8 cellular contexts compared by ENCODE assay signal in the genomic region with DNA sequence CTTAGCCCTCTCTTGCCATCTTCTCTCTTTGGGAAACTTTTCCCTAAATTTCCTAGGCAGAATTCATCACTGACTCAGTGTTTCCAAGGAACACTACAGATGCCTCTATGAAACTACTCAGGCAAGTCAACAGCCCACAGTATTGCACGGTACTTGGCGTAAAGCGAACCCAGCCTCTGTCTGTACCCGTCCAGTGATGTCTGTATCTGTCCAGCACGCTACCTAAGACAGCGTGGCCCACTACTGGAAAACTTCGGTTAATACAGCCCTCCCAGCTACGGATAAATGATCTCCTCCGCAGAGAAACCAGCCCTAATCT. TPM values are rescaled to one million over a fixed set of nuclear protein-coding genes. Genes with fewer than 3 reads are reported as not detected.
DNase-seq lines count a peak whose midpoint lies in the region; ATAC-seq and TF ChIP-seq lines count a peak whose summit lies in the region.

No MANE protein-coding gene starts in this region.

- H3K27ac ChIP-seq in PC-9 (peak overlapping the region; percentile 48), endodermal cell (ENCODE audit: low read depth, low read length) (no peak overlapping the region)

- H3K4me3 ChIP-seq in PC-9, result peak overlapping the region; percentile 72
- H3K4me3 ChIP-seq in endodermal cell (ENCODE audit: low read length), result peak overlapping the region; percentile 94

- WGBS in endodermal cell (ENCODE audit: insufficient coverage in 1 of 2, insufficient read length in 1 of 2), 2 experiments, result 1 to 9% methylated on average over 7 to 9 of the region's 9 CpGs

- peaks cover 5% of the 10 kb centered on the region for H3K4me1 Mint-ChIP-seq in endodermal cell
- peaks cover 18 to 34% (median 25%) of the 10 kb centered on the region in 4 donors for H3K4me1 Mint-ChIP-seq in naive thymus-derived CD8-positive, alpha-beta T cell

- peaks cover 5% of the 10 kb centered on the region for H3K36me3 Mint-ChIP-seq in endodermal cell (ENCODE audit: low read depth)
- H3K36me3 Mint-ChIP-seq in naive thymus-derived CD8-positive, alpha-beta T cell, result peaks cover 0 to 15% (median 11%) of the 10 kb centered on the region in 3 donors

- POLR2A ChIA-PET in PC-9 (lab: Charles Lee; ENCODE audit: unreplicated experiment), result interaction anchor here (1.0 kb wide), 1 partner anchor 266 kb away, joined by 3 read pairs; a partner anchor contains a TSS
- POLR2A ChIA-PET in naive thymus-derived CD8-positive, alpha-beta T cell (lab: Charles Lee), result interaction anchor here (0.5 to 2.5 kb wide), 11 partner anchors 12 to 1625 kb away, joined by 3 to 53 read pairs (median 5); a partner anchor contains a TSS

- peak overlapping the region; percentile 88 for H3K9ac ChIP-seq in endodermal cell (ENCODE audit: extremely low read depth, low read length, poor library complexity, severe bottlenecking)

- no peaks in the 10 kb centered on the region for H3K9me3 Mint-ChIP-seq in endodermal cell
- no peaks in the 10 kb centered on the region for H3K9me3 Mint-ChIP-seq in naive thymus-derived CD8-positive, alpha-beta T cell

- peak overlapping the region; percentile 99 for H3K4me3 Mint-ChIP-seq in endodermal cell
- peak overlapping the region; percentile 91 to 98 (median 97) for H3K4me3 Mint-ChIP-seq in naive thymus-derived CD8-positive, alpha-beta T cell

- H3K9me3 ChIP-seq in PC-9 (ENCODE audit: insufficient read depth, low read depth), result no peaks in the 10 kb centered on the region
- no peaks in the 10 kb centered on the region for H3K9me3 ChIP-seq in endodermal cell (ENCODE audit: control insufficient read depth, low read length)

- H3K27ac Mint-ChIP-seq in endodermal cell, result peak overlapping the region; percentile 96
- peak overlapping the region; percentile 88 to 98 (median 95) for H3K27ac Mint-ChIP-seq in naive thymus-derived CD8-positive, alpha-beta T cell

- H3K27me3 ChIP-seq in PC-9 (ENCODE audit: insufficient read depth, low read depth) (no peaks in the 10 kb centered on the region), endodermal cell (ENCODE audit: control insufficient read depth, insufficient read depth, low read length, poor library complexity, severe bottlenecking) (peaks cover 27% of the 10 kb centered on the region)

- peak; percentile 21 for ATAC-seq in HG02588 (IDR thresholded peaks at IDR 0.05; ENCODE audit: unreplicated experiment)
- peak; percentile 25 to 42 for ATAC-seq in naive thymus-derived CD8-positive, alpha-beta T cell

- H3K4me1 ChIP-seq in PC-9 (replicated peaks; ENCODE audit: insufficient read depth) (peaks cover 52% of the 10 kb centered on the region), endodermal cell (ENCODE audit: control insufficient read depth, insufficient read depth, low read length) (no peaks in the 10 kb centered on the region)

- 0 out of 2 replicates have a peak, but pooled peaks cover 16% of the 10 kb centered on the region for H3K36me3 ChIP-seq in PC-9 (ENCODE audit: low read depth)
- peaks cover 6% of the 10 kb centered on the region for H3K36me3 ChIP-seq in endodermal cell (ENCODE audit: control insufficient read depth, insufficient read depth, low read length)

- TF ChIP-seq CTCF in GM12872 (IDR thresholded peaks at IDR 0.05; ENCODE audit: insufficient read depth, low read depth, low read length) (0 out of 3 replicates have a peak, but pooled peaks have one; percentile 1), PC-9 (conservative IDR thresholded peaks at IDR 0.05) (no peak), endodermal cell (conservative IDR thresholded peaks at IDR 0.05) (no peak)

- no peaks in the 10 kb centered on the region for H4K20me1 ChIP-seq in PC-9 (ENCODE audit: insufficient read depth)

- CTCF ChIA-PET in PC-9 (lab: Charles Lee), result interaction anchor here (0.6 kb wide), 1 partner anchor 294 kb away, joined by 3 read pairs; no protein-coding TSS in a partner anchor

- intact Hi-C loops in PC-9 (cut with micrococcal nuclease; ENCODE audit: unreplicated experiment), result no loop called here

- no peaks in the 10 kb centered on the region for H3K9me2 ChIP-seq in PC-9 (ENCODE audit: insufficient read depth)

- peaks cover 10% of the 10 kb centered on the region for H3K27me3 Mint-ChIP-seq in endodermal cell (ENCODE audit: insufficient read depth)
- H3K27me3 Mint-ChIP-seq in naive thymus-derived CD8-positive, alpha-beta T cell, result no peaks in the 10 kb centered on the region

- peaks cover 33% of the 10 kb centered on the region for H3F3A ChIP-seq in PC-9 (ENCODE audit: insufficient read depth, low read depth)

- H2AFZ ChIP-seq in PC-9, result peak overlapping the region; percentile 85

- DNase-seq in PC-9, result no peak
- DNase-seq in endodermal cell, result no peak
- no peak for DNase-seq in naive thymus-derived CD8-positive, alpha-beta T cell
- no peak for DNase-seq in COLO668 (lab: John Stamatoyannopoulos, UW; ENCODE audit: unreplicated experiment)
- no peak for DNase-seq in stimulated activated CD4-positive, alpha-beta T cell treated with anti-CD3 and anti-CD28 coated beads, Interleukin-4, amount 100 ng/mL, for 24 hours
- no peak for DNase-seq in NCI-H526 treated with DMSO at 0.1 percent for 48 hours (lab: John Stamatoyannopoulos, UW)

- BruUV-seq in PC-9 (replicated peaks; lab: Mats Ljungman, UMichigan), result TSS peak; percentile 72

- peak overlapping the region; percentile 95 for H3K4me2 ChIP-seq in PC-9

- H3K79me2 ChIP-seq in PC-9 (ENCODE audit: low read depth), result peaks cover 33% of the 10 kb centered on the region

RNA-seq across cellular contexts. Expression of a gene that starts 0.5 kb away (rescaled TPM):
- 44.5 and 47.7 TPM in 2 replicates for total RNA-seq in PC-9 (2021)
- total RNA-seq in endodermal cell, result 10 to 100 TPM; 46.3 to 55.4 TPM
- polyA plus RNA-seq in endodermal cell (2013, experiment 1 of 2), result 55.8 TPM
- 56.3 TPM for polyA plus RNA-seq in endodermal cell (2013, experiment 2 of 2)
- 10 to 100 TPM; 45.3 to 49.7 TPM for total RNA-seq in naive thymus-derived CD8-positive, alpha-beta T cell
- 100 to 1,000 TPM in 2 of 3 donors, 10 to 100 TPM in 1; 98.8 to 117 (median 107) TPM for polyA plus RNA-seq in naive thymus-derived CD8-positive, alpha-beta T cell

RNA-seq across cellular contexts. Expression of a gene that starts 34.6 kb away (rescaled TPM):
- total RNA-seq in PC-9 (2021) (0.33 and 0.35 TPM in 2 replicates), endodermal cell (10 to 100 TPM in 1 of 2 donors, 1 to 10 TPM in 1; 4.9 to 18.5 TPM)
- polyA plus RNA-seq in endodermal cell (2013, experiment 1 of 2), result 3.5 TPM
- polyA plus RNA-seq in endodermal cell (2013, experiment 2 of 2), result 2.4 TPM
- total RNA-seq in naive thymus-derived CD8-positive, alpha-beta T cell, result 10 to 100 TPM; 51.4 to 55.1 TPM
- 10 to 100 TPM in 1 of 3 donors, 1 to 10 TPM in 2; 7.9 to 15.6 (median 9.1) TPM for polyA plus RNA-seq in naive thymus-derived CD8-positive, alpha-beta T cell

RNA-seq across cellular contexts. Expression of a gene that starts 41.2 kb away (rescaled TPM):
- not detected in 2 replicates for total RNA-seq in PC-9 (2021)
- 100 to 1,000 TPM; 103 TPM for total RNA-seq in endodermal cell
- 2,939 TPM for polyA plus RNA-seq in endodermal cell (2013, experiment 1 of 2)
- 3,263 TPM for polyA plus RNA-seq in endodermal cell (2013, experiment 2 of 2)
- total RNA-seq in naive thymus-derived CD8-positive, alpha-beta T cell, result not detected
- not detected for polyA plus RNA-seq in naive thymus-derived CD8-positive, alpha-beta T cell

Comparison
In these comparisons a context has a peak if more than half of its experiments do, and no peak if none do; other contexts are left out.
1. RNA of a gene that starts 41.2 kb away (total RNA-seq): 103 TPM in endodermal cell; not detected in PC-9 and not detected in naive thymus-derived CD8-positive, alpha-beta T cell; every median in the first group is over 100 times any median in the second.